Comparison of ENCODE assay signal across 8 cellular contexts in the genomic region with DNA sequence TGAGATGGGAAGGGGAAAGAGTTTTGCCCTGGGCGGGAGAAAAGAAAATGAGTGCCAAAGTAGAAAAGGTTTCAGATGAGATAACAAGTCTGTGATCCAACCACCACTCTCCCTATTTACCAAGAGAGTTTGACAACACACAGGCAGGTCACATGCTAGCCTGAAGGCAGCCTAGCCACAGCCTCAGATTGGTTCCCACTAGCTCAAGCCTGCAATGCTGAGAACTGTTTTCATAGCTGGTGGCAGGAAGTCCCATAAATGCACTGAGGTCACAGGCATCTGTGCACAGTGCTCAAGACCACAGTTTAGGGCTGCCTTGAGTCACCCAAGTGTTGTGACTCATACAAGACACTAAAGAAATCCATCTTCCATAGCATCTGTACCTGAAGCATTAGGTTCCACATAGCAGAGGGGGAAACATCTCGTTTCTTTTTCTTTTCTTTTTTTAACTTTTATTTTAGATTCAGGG. TPM values are rescaled to one million over a fixed set of nuclear protein-coding genes. Genes with fewer than 3 reads are reported as not detected.
DNase-seq lines count a peak whose midpoint lies in the region; ATAC-seq and TF ChIP-seq lines count a peak whose summit lies in the region.

No MANE protein-coding gene starts in this region.

- peak; percentile 17 to 71 (median 50) for DNase-seq in CD8-positive, alpha-beta T cell
- DNase-seq in H4 (ENCODE audit: low spot score): peak; percentile 83
- peak; percentile 50 to 66 (median 52) for DNase-seq in effector memory CD8-positive, alpha-beta T cell
- DNase-seq in cerebellar cortex (ENCODE audit: low spot score): no peak
- DNase-seq in hippocampal formation (lab: John Stamatoyannopoulos, UW): no peak
- DNase-seq in DMS53 treated with DMSO at 0.1 percent for 48 hours (lab: John Stamatoyannopoulos, UW; ENCODE audit: unreplicated experiment): no peak
- DNase-seq in T-helper 9 cell: no peak

- peak; percentile 97 for ATAC-seq in CD8-positive, alpha-beta T cell
- ATAC-seq in effector memory CD8-positive, alpha-beta T cell (replicated peaks): peak; percentile 99

- H3K27ac Mint-ChIP-seq in CD8-positive, alpha-beta T cell: peak overlapping the region; percentile 6
- H3K27ac Mint-ChIP-seq in T-helper 1 cell treated with Interleukin-12 subunit alpha and Interleukin-12 subunit beta and Interleukin-4 antibody, amounts not matched to agents 30 μg/mL and 1 μg/mL, for 36 hours: peak overlapping the region; percentile 86
- peak overlapping the region; percentile 78 to 93 for H3K27ac Mint-ChIP-seq in effector memory CD8-positive, alpha-beta T cell

- no peak for TF ChIP-seq CTCF in CD8-positive, alpha-beta T cell (IDR thresholded peaks at IDR 0.05)

- no peaks in the 10 kb centered on the region for H3K27me3 ChIP-seq in CD8-positive, alpha-beta T cell (ENCODE audit: insufficient read depth, low read length)

- peaks cover 10% of the 10 kb centered on the region for H3K4me1 ChIP-seq in CD8-positive, alpha-beta T cell (ENCODE audit: insufficient read depth, low read length)

- no peaks in the 10 kb centered on the region for H3K36me3 ChIP-seq in CD8-positive, alpha-beta T cell (ENCODE audit: insufficient read depth, low read length)

- H3K9me3 ChIP-seq in CD8-positive, alpha-beta T cell (ENCODE audit: low read length): no peaks in the 10 kb centered on the region

- no peaks in the 10 kb centered on the region for H3K36me3 Mint-ChIP-seq in CD8-positive, alpha-beta T cell
- peaks cover 6% of the 10 kb centered on the region for H3K36me3 Mint-ChIP-seq in T-helper 1 cell treated with Interleukin-12 subunit alpha and Interleukin-12 subunit beta and Interleukin-4 antibody, amounts not matched to agents 30 μg/mL and 1 μg/mL, for 36 hours (ENCODE audit: low read depth)
- no peaks in the 10 kb centered on the region for H3K36me3 Mint-ChIP-seq in effector memory CD8-positive, alpha-beta T cell (ENCODE audit: insufficient read depth)

- CTCF ChIA-PET in CD8-positive, alpha-beta T cell (lab: Charles Lee): interaction anchor here (1.9 kb wide), 1 partner anchor 18 kb away, joined by 4 read pairs; the partner anchor contains the start of gene POP4

- H3K27me3 Mint-ChIP-seq in CD8-positive, alpha-beta T cell (ENCODE audit: low read depth): peaks cover 14% of the 10 kb centered on the region
- H3K27me3 Mint-ChIP-seq in T-helper 1 cell treated with Interleukin-12 subunit alpha and Interleukin-12 subunit beta and Interleukin-4 antibody, amounts not matched to agents 30 μg/mL and 1 μg/mL, for 36 hours (ENCODE audit: low read depth): peaks cover 15% of the 10 kb centered on the region
- H3K27me3 Mint-ChIP-seq in effector memory CD8-positive, alpha-beta T cell: peaks cover 5 to 13% of the 10 kb centered on the region in 2 donors

- intact Hi-C loops in CD8-positive, alpha-beta T cell (cut with DNase I, micrococcal nuclease): no loop called here

- POLR2A ChIA-PET in CD8-positive, alpha-beta T cell (lab: Charles Lee): interaction anchor here (0.6 kb wide), 2 partner anchors 367 to 414 kb away, joined by 3 to 4 read pairs; no protein-coding TSS in a partner anchor

- H3K9me3 Mint-ChIP-seq in CD8-positive, alpha-beta T cell: peaks cover 10% of the 10 kb centered on the region
- peaks cover 3% of the 10 kb centered on the region for H3K9me3 Mint-ChIP-seq in T-helper 1 cell treated with Interleukin-12 subunit alpha and Interleukin-12 subunit beta and Interleukin-4 antibody, amounts not matched to agents 30 μg/mL and 1 μg/mL, for 36 hours
- no peaks in the 10 kb centered on the region for H3K9me3 Mint-ChIP-seq in effector memory CD8-positive, alpha-beta T cell

- H3K27ac ChIP-seq in CD8-positive, alpha-beta T cell (ENCODE audit: low read depth, low read length): peak overlapping the region; percentile 34

- peaks cover 15% of the 10 kb centered on the region for H3K4me1 Mint-ChIP-seq in CD8-positive, alpha-beta T cell (ENCODE audit: low read depth)
- peaks cover 36% of the 10 kb centered on the region for H3K4me1 Mint-ChIP-seq in T-helper 1 cell treated with Interleukin-12 subunit alpha and Interleukin-12 subunit beta and Interleukin-4 antibody, amounts not matched to agents 30 μg/mL and 1 μg/mL, for 36 hours (ENCODE audit: low read depth)
- H3K4me1 Mint-ChIP-seq in effector memory CD8-positive, alpha-beta T cell (ENCODE audit: low read depth in 2 of 2): peaks cover 11 to 21% of the 10 kb centered on the region in 2 donors

- H3K4me3 Mint-ChIP-seq in CD8-positive, alpha-beta T cell: no peak overlapping the region
- peak overlapping the region; percentile 40 for H3K4me3 Mint-ChIP-seq in T-helper 1 cell treated with Interleukin-12 subunit alpha and Interleukin-12 subunit beta and Interleukin-4 antibody, amounts not matched to agents 30 μg/mL and 1 μg/mL, for 36 hours
- H3K4me3 Mint-ChIP-seq in effector memory CD8-positive, alpha-beta T cell: peak overlapping the region in 1 of 2 donors; percentile 28

- H3K4me3 ChIP-seq in CD8-positive, alpha-beta T cell (ENCODE audit: low read depth, low read length): no peak overlapping the region

RNA-seq across cellular contexts. Expression of gene POP4, which starts 18.5 kb away (rescaled TPM):
- total RNA-seq in CD8-positive, alpha-beta T cell: 10 to 100 TPM; 43.2 to 47.5 TPM
- total RNA-seq in H4 (2014; rRNA removed; shearing (Covaris generic)): 104 and 116 TPM in 2 replicates

Comparison
In these comparisons a context has a peak if more than half of its experiments do, and no peak if none do; other contexts are left out.
1. DNase-seq: peak in CD8-positive, alpha-beta T cell (7 of 7), H4 (single experiment) and effector memory CD8-positive, alpha-beta T cell (3 of 3); none in cerebellar cortex (single experiment), hippocampal formation (0 of 2), DMS53 treated with DMSO at 0.1 percent for 48 hours (single experiment) and T-helper 9 cell (single experiment).
2. H3K27ac Mint-ChIP-seq: peak in every context shown above with its lines; median percentile 86 in T-helper 1 cell treated with Interleukin-12 subunit alpha and Interleukin-12 subunit beta and Interleukin-4 antibody, amounts not matched to agents 30 μg/mL and 1 μg/mL, for 36 hours; 86 in effector memory CD8-positive, alpha-beta T cell; 6 in CD8-positive, alpha-beta T cell.